In the genomic region with DNA sequence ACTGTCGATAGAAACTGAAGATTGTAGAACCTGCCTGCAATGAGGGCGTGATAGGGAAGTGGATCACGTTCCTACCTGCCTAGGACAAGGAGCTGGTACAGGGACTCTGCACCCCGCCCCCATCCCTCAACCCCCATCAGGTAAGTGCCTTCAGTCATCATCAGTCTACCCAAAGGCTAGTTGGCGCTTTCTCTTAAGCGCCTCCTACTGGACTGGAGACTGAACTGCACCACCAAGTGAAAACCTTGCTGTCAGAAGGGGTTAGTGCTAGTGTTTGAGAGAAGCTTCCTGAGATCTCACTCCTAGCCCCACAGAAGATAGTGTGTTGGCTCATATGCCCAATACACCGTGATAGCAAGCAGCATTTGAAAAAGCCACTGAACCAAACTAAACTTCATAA, we compare ENCODE assay signal across 8 cellular contexts.
A peak's percentile ranks its signal among the peaks of the same experiment; 100 is the strongest.
DNase-seq lines count a peak whose midpoint lies in the region; ATAC-seq and TF ChIP-seq lines count a peak whose summit lies in the region.

No MANE protein-coding gene starts in this region.

- H3K4me3 ChIP-seq in hepatocyte, result no peak overlapping the region

- H3K9me3 ChIP-seq in hepatocyte (ENCODE audit: low read depth), result no peaks in the 10 kb centered on the region

- no peaks in the 10 kb centered on the region for H3K4me1 ChIP-seq in hepatocyte (ENCODE audit: insufficient read depth)

- peak; percentile 65 for TF ChIP-seq CTCF in GM13976 (IDR thresholded peaks at IDR 0.05; ENCODE audit: borderline replicate concordance, control extremely low read depth, extremely low read depth, insufficient read depth, missing control alignments)
- peak; percentile 64; the same call in 1 of the 2 replicates for TF ChIP-seq CTCF in LNCAP (IDR thresholded peaks at IDR 0.05)
- TF ChIP-seq CTCF in hepatocyte (IDR thresholded peaks at IDR 0.05; ENCODE audit: poor library complexity), result no peak

- in situ Hi-C loops in GM13976 (cut with MboI; ENCODE audit: low sequenced_read_pairs, unreplicated experiment), result no loop called here

- no peaks in the 10 kb centered on the region for H3K79me2 ChIP-seq in hepatocyte

- DNase-seq in GM13976 (ENCODE audit: low spot score) (peak; percentile 18), iPS DF 19.7 (ENCODE audit: low read depth, low spot score) (peak; percentile 20), amniotic stem cell (lab: John Stamatoyannopoulos, UW) (no peak), NCI-H524 (lab: John Stamatoyannopoulos, UW) (no peak), hepatocyte (ENCODE audit: low spot score) (no peak)

- 47% methylated on average over 7 of the region's 7 CpGs for WGBS in hepatocyte (ENCODE audit: low lambda C conversion rate, missing lambda C conversion rate)

- H3K36me3 ChIP-seq in hepatocyte (replicated peaks; ENCODE audit: insufficient read depth, low read depth), result no peaks in the 10 kb centered on the region

- no peaks in the 10 kb centered on the region for H3K27me3 ChIP-seq in hepatocyte

- peak; percentile 96 for ATAC-seq in GM21526 (IDR thresholded peaks at IDR 0.05; ENCODE audit: low FRiP score, unreplicated experiment)
- ATAC-seq in HG03196 (IDR thresholded peaks at IDR 0.05; ENCODE audit: unreplicated experiment), result no peak

- H2AFZ ChIP-seq in hepatocyte, result no peak overlapping the region

- no peaks in the 10 kb centered on the region for H4K20me1 ChIP-seq in hepatocyte (ENCODE audit: insufficient read depth, poor library complexity, severe bottlenecking)

- no peak overlapping the region for H3K4me2 ChIP-seq in hepatocyte

- no peak overlapping the region for H3K27ac ChIP-seq in hepatocyte

- no peaks in the 10 kb centered on the region for H3K9me2 ChIP-seq in hepatocyte (replicated peaks; ENCODE audit: insufficient read depth)

Comparison
In these comparisons a context has a peak if more than half of its experiments do, and no peak if none do; other contexts are left out.
1. DNase-seq: peak in GM13976 (single experiment) and iPS DF 19.7 (single experiment); none in amniotic stem cell (single experiment), NCI-H524 (0 of 2) and hepatocyte (single experiment).